ENCODE assay signal across 17 cellular contexts in genomic region chr5:141870871-141871270, GRCh38. TPM values are rescaled to one million over a fixed set of nuclear protein-coding genes. Genes with fewer than 3 reads are reported as not detected.
DNase-seq lines count a peak whose midpoint lies in the region; ATAC-seq and TF ChIP-seq lines count a peak whose summit lies in the region.
"Had no signal": no experiment of that assay in that cellular context is flagged by ENCODE, and none has a peak within 500 bp of the region (broad histone marks: within the 10 kb centered on the region; RNA-seq: fewer than 3 reads in every experiment).

No MANE protein-coding gene starts in this region.

- H3K36me3 Mint-ChIP-seq in nephron progenitor cell (ENCODE audit: low read depth) = no peaks in the 10 kb centered on the region

- no peaks in the 10 kb centered on the region for H3K9me3 ChIP-seq in esophagus squamous epithelium
- H3K9me3 ChIP-seq: MG63 had no signal

- in situ Hi-C loops in SK-MEL-5 (cut with HindIII; ENCODE audit: low pct_unique_long_range_greater_than_20kb, low sequenced_read_pairs) = no loop called here

- H3K4me1 ChIP-seq in esophagus squamous epithelium = peaks cover 14 to 100% (median 18%) of the 10 kb centered on the region in 3 donors

- DNase-seq in ELR (ENCODE audit: low read depth) (peak; percentile 33), SK-MEL-5 (ENCODE audit: low read depth, low spot score) (peak; percentile 14), esophagus squamous epithelium (lab: John Stamatoyannopoulos, UW) (no peak), renal cortical epithelial cell (ENCODE audit: low read depth) (peak; percentile 51), NCI-H1105 treated with DMSO at 0.1 percent for 48 hours (lab: John Stamatoyannopoulos, UW) (no peak), NCI-H524 (lab: John Stamatoyannopoulos, UW) (no peak), nephron progenitor cell (no peak)
- DNase-seq: activated effector memory CD4-positive, alpha-beta T cell treated with Interleukin-2 at 50 U/mL for 16 hours; brain microvascular endothelial cell; HCEC 1CT; hippocampal formation; MG63; occipital lobe; stimulated activated CD4-positive, alpha-beta T cell treated with anti-CD3 and anti-CD28 coated beads, Interleukin-12 subunit alpha, Interleukin-12 subunit beta, amount 100 ng/mL, for 4 hours; T-helper 17 cell had no signal

- intact Hi-C loops in esophagus squamous epithelium (cut with DNase I) = no loop called here

- H3K4me1 Mint-ChIP-seq in nephron progenitor cell = peaks cover 35% of the 10 kb centered on the region

- no peak for ATAC-seq in GM18867 (IDR thresholded peaks at IDR 0.05; ENCODE audit: unreplicated experiment)
- ATAC-seq: Panc1, T-helper 17 cell had no signal

- H3K27me3 Mint-ChIP-seq in nephron progenitor cell (ENCODE audit: low read depth, poor library complexity) = peaks cover 56% of the 10 kb centered on the region

- no peak overlapping the region for H3K4me3 Mint-ChIP-seq in nephron progenitor cell
- H3K4me3 Mint-ChIP-seq: T-helper 17 cell had no signal

- TF ChIP-seq CTCF in esophagus squamous epithelium (IDR thresholded peaks at IDR 0.05) (no peak), nephron progenitor cell (IDR thresholded peaks at IDR 0.05) (no peak)

- no peak overlapping the region for H3K27ac Mint-ChIP-seq in nephron progenitor cell
- H3K27ac Mint-ChIP-seq: T-helper 17 cell had no signal

- H3K4me3 ChIP-seq in esophagus squamous epithelium = no peak overlapping the region
- H3K4me3 ChIP-seq: MG63 had no signal

- TF ChIP-seq POLR2A in esophagus squamous epithelium (IDR thresholded peaks at IDR 0.05) = no peak

- H3K9me3 Mint-ChIP-seq in nephron progenitor cell = no peaks in the 10 kb centered on the region

- H3K36me3 ChIP-seq in esophagus squamous epithelium = peaks cover 0 to 28% (median 0%) of the 10 kb centered on the region in 3 donors
- H3K36me3 ChIP-seq: brain microvascular endothelial cell, MG63 had no signal

- peaks cover 0 to 39% (median under 1%) of the 10 kb centered on the region in 4 donors for H3K27me3 ChIP-seq in esophagus squamous epithelium

- H3K27ac ChIP-seq in esophagus squamous epithelium = peak overlapping the region; percentile 69 to 88 (median 74)
- H3K27ac ChIP-seq: brain microvascular endothelial cell had no signal

- 21 to 41% methylated on average over 4 of the region's 4 CpGs for WGBS in esophagus squamous epithelium, 2 donors

RNA-seq across cellular contexts. Expression of gene PCDH1, which starts 7.3 kb away (rescaled TPM):
- total RNA-seq in SK-MEL-5 (2014; rRNA removed; shearing (Covaris generic)) = 1.3 and 2.7 TPM in 2 replicates
- 1.4 and 1.6 TPM in 2 replicates for polyA plus RNA-seq in SK-MEL-5 (2015; cell fraction: cytosol; rRNA removed)
- polyA plus RNA-seq in SK-MEL-5 (2015; cell fraction: nucleus; rRNA removed) = 1.2 and 1.4 TPM in 2 replicates
- 100 to 1,000 TPM in 1 of 4 donors, 10 to 100 TPM in 3; 51.3 to 131 (median 67.9) TPM for total RNA-seq in esophagus squamous epithelium
- 10.6 and 20.8 TPM in 2 replicates for total RNA-seq in renal cortical epithelial cell

RNA-seq across cellular contexts. Expression of gene DELE1, which starts 52.8 kb away (rescaled TPM):
- 67.1 and 74.3 TPM in 2 replicates for total RNA-seq in SK-MEL-5 (2014; rRNA removed; shearing (Covaris generic))
- 60.2 and 74.4 TPM in 2 replicates for polyA plus RNA-seq in SK-MEL-5 (2015; cell fraction: cytosol; rRNA removed)
- 247 and 308 TPM in 2 replicates for polyA plus RNA-seq in SK-MEL-5 (2015; cell fraction: nucleus; rRNA removed)
- total RNA-seq in esophagus squamous epithelium (10 to 100 TPM; 27.3 to 68.5 (median 37.1) TPM), renal cortical epithelial cell (32.8 and 52.9 TPM in 2 replicates)

Comparison
In these comparisons a context has a peak if more than half of its experiments do, and no peak if none do; other contexts are left out.
1. DNase-seq: peak in ELR (single experiment), SK-MEL-5 (single experiment) and renal cortical epithelial cell (single experiment); none in esophagus squamous epithelium (single experiment), NCI-H1105 treated with DMSO at 0.1 percent for 48 hours (single experiment), NCI-H524 (0 of 2) and nephron progenitor cell (single experiment).